22 cellular contexts compared by ENCODE assay signal in the genomic region with DNA sequence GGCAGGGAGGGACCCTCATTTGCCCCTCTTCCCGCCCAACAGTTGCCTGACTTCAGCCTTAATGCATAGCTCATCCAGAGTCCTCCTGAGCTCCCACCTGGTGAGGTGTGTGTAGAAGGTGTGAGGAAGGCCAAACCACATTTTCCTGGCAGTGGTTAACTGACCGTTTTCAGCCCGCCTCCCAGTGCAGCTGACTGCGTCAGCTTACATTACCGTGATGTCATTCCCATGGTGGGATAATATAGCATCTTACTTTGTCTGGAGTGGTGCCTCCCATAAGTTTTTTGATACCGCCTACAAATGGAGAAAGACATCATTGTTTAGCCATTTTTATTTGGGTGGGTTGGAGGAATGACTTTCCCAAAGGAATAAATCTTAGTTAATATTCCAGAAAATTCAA.
"Had no signal": no experiment of that assay in that cellular context is flagged by ENCODE, and none has a peak within 500 bp of the region (broad histone marks: within the 10 kb centered on the region; RNA-seq: fewer than 3 reads in every experiment).

No MANE protein-coding gene starts in this region.

- ATAC-seq: gastroesophageal sphincter, mucosa of descending colon, sciatic nerve, T-helper 17 cell had no signal

- H3K9me3 Mint-ChIP-seq: activated naive CD8-positive, alpha-beta T cell treated with anti-CD3 and anti-CD28 coated beads for 36 hours; endodermal cell; nephron progenitor cell had no signal

- H3K4me3 ChIP-seq: breast epithelium, colonic mucosa, gastroesophageal sphincter, mucosa of descending colon, upper lobe of left lung had no signal

- H3K27me3 Mint-ChIP-seq: T-helper 17 cell had no signal

- H3K4me3 Mint-ChIP-seq: activated naive CD8-positive, alpha-beta T cell treated with anti-CD3 and anti-CD28 coated beads for 36 hours; endodermal cell; nephron progenitor cell; T-helper 17 cell had no signal

- H3K27ac ChIP-seq: colonic mucosa, epithelial cell of prostate, gastroesophageal sphincter had no signal

- H3K27ac Mint-ChIP-seq: activated naive CD8-positive, alpha-beta T cell treated with anti-CD3 and anti-CD28 coated beads for 36 hours; endodermal cell; nephron progenitor cell; T-helper 17 cell had no signal

- H3K27me3 ChIP-seq: breast epithelium, colonic mucosa, gastroesophageal sphincter, upper lobe of left lung had no signal

- H3K36me3 Mint-ChIP-seq: activated naive CD8-positive, alpha-beta T cell treated with anti-CD3 and anti-CD28 coated beads for 36 hours had no signal

- H3K36me3 ChIP-seq: breast epithelium, colonic mucosa, gastroesophageal sphincter had no signal

- DNase-seq: activated CD4-positive, alpha-beta T cell treated with anti-CD3 and anti-CD28 coated beads for 4 hours; activated CD4-positive, alpha-beta T cell treated with anti-CD3 and anti-CD28 coated beads, Interleukin-2, amount 50 U/mL, for 48 hours; activated CD4-positive, CD25-positive, alpha-beta regulatory T cell; activated naive CD4-positive, alpha-beta T cell treated with Interleukin-2 at 50 U/mL for 16 hours; activated naive CD8-positive, alpha-beta T cell treated with anti-CD3 and anti-CD28 coated beads for 36 hours; activated T-cell treated with anti-CD3 and anti-CD28 coated beads, Interleukin-2, amount 50 U/mL, for 48 hours; colonic mucosa; endodermal cell; head of caudate nucleus; hypothalamus; mucosa of descending colon; nephron progenitor cell; occipital lobe; posterior cingulate gyrus; small intestine; stimulated activated naive CD4-positive, alpha-beta T cell; T-helper 17 cell; upper lobe of left lung had no signal

- H3K4me1 ChIP-seq: breast epithelium, colonic mucosa had no signal

- H3K9me3 ChIP-seq: breast epithelium, colonic mucosa, gastroesophageal sphincter, mucosa of descending colon, upper lobe of left lung had no signal
